Comparison of ENCODE assay signal across 13 cellular contexts in the genomic region with DNA sequence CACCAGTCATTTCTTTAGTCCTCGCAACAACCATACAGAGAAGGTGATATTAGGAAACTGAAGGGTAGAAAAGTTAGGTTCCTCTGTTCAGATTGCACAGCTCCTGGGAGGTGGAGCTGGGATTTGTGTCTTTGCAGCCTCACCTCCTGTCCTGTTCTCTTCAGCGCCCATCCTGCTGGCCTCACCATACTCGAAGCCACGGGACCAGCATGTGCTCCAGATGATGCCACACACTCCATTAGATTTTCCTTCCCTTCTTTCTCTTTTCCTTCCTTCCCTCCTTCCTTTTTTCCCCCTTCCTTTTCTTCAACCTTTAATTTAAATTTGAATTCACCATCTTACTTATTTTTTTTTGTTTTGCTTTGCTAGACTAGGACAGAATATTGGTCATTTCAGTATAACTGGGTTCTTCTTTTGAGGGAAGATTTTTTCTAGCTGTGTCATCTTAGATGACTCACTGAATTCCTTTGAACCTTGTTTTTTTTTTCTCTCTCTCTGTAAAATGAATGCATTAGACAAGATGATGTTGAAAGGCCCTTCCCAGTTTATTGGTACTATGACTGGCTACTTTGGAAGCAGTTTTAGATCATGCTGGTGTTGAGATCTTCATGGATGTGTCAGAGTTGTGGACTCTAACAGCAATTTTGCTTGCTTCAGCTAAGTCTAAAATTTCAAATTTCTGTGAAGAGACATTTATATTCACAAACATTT.
DNase-seq lines count a peak whose midpoint lies in the region; ATAC-seq and TF ChIP-seq lines count a peak whose summit lies in the region.
"Had no signal": no experiment of that assay in that cellular context is flagged by ENCODE, and none has a peak within 500 bp of the region (broad histone marks: within the 10 kb centered on the region; RNA-seq: fewer than 3 reads in every experiment).

No MANE protein-coding gene starts in this region.

- ATAC-seq in HG02840 (IDR thresholded peaks at IDR 0.05; ENCODE audit: low FRiP score, unreplicated experiment) (no peak), left colon (no peak), HG03159 (IDR thresholded peaks at IDR 0.05; ENCODE audit: unreplicated experiment) (no peak)
- ATAC-seq: activated T-cell treated with anti-CD3 and anti-CD28 coated beads, Interleukin-2, amount 50 U/mL, for 72 hours had no signal

- CTCF ChIA-PET in PC-9 (lab: Charles Lee), result no interaction called here

- H3K27me3 ChIP-seq in PC-9 (ENCODE audit: insufficient read depth, low read depth) (no peaks in the 10 kb centered on the region), osteoblast (ENCODE audit: insufficient read depth, low read length) (no peaks in the 10 kb centered on the region), tibial nerve (no peaks in the 10 kb centered on the region)
- H3K27me3 ChIP-seq: suprapubic skin had no signal

- no peak for TF ChIP-seq EP300 in tibial nerve (IDR thresholded peaks at IDR 0.05)

- H3K9me3 ChIP-seq in PC-9 (ENCODE audit: insufficient read depth, low read depth) (no peaks in the 10 kb centered on the region), osteoblast (ENCODE audit: low read depth, low read length) (no peaks in the 10 kb centered on the region), tibial nerve (no peaks in the 10 kb centered on the region)
- H3K9me3 ChIP-seq: suprapubic skin had no signal

- H3K79me2 ChIP-seq in PC-9 (ENCODE audit: low read depth) (no peaks in the 10 kb centered on the region), osteoblast (ENCODE audit: insufficient read depth, low read length) (no peaks in the 10 kb centered on the region)
- H3K79me2 ChIP-seq: parathyroid adenoma had no signal

- no peak overlapping the region for H3K4me2 ChIP-seq in PC-9
- H3K4me2 ChIP-seq in osteoblast (ENCODE audit: insufficient read depth, low read length), result peak overlapping the region; percentile 64

- no peaks in the 10 kb centered on the region for H3K36me3 ChIP-seq in PC-9 (ENCODE audit: low read depth)
- H3K36me3 ChIP-seq in osteoblast (ENCODE audit: insufficient read depth, low read length), result no peaks in the 10 kb centered on the region
- no peaks in the 10 kb centered on the region for H3K36me3 ChIP-seq in tibial nerve
- H3K36me3 ChIP-seq: suprapubic skin had no signal

- no peaks in the 10 kb centered on the region for H3F3A ChIP-seq in PC-9 (ENCODE audit: insufficient read depth, low read depth)

- H3K4me3 ChIP-seq in PC-9 (no peak overlapping the region), epithelial cell of esophagus (ENCODE audit: low read length) (no peak overlapping the region), osteoblast (ENCODE audit: insufficient read depth, low read length) (no peak overlapping the region), tibial nerve (no peak overlapping the region)
- H3K4me3 ChIP-seq: suprapubic skin had no signal

- H3K9me2 ChIP-seq in PC-9 (ENCODE audit: insufficient read depth), result no peaks in the 10 kb centered on the region; the same call in 1 of the 2 replicates

- H3K27ac ChIP-seq in PC-9 (no peak overlapping the region), osteoblast (ENCODE audit: low read depth, low read length) (peak overlapping the region; percentile 77), tibial nerve (no peak overlapping the region)
- H3K27ac ChIP-seq: parathyroid adenoma, suprapubic skin had no signal

- H2AFZ ChIP-seq in PC-9 (no peak overlapping the region), osteoblast (ENCODE audit: low read length) (peak overlapping the region; percentile 63)
- H2AFZ ChIP-seq: parathyroid adenoma had no signal

- intact Hi-C loops in PC-9 (cut with micrococcal nuclease; ENCODE audit: unreplicated experiment), result no loop called here
- intact Hi-C loops in left colon (cut with DNase I, micrococcal nuclease), result no loop called here

- no peak for TF ChIP-seq POLR2A in tibial nerve (IDR thresholded peaks at IDR 0.05)

- H4K20me1 ChIP-seq in PC-9 (ENCODE audit: insufficient read depth), result no peaks in the 10 kb centered on the region
- no peaks in the 10 kb centered on the region for H4K20me1 ChIP-seq in osteoblast (ENCODE audit: insufficient read depth, low read length)

- TF ChIP-seq CTCF in PC-9 (conservative IDR thresholded peaks at IDR 0.05) (no peak), epithelial cell of esophagus (IDR thresholded peaks at IDR 0.05; ENCODE audit: insufficient read depth, low read depth, low read length, missing control alignments) (no peak), osteoblast (IDR thresholded peaks at IDR 0.05; ENCODE audit: extremely low read depth, low read depth, low read length) (no peak), tibial nerve (IDR thresholded peaks at IDR 0.05) (no peak)

- WGBS in tibial nerve, 2 donors, result 79 to 80% methylated on average over 4 of the region's 4 CpGs

- POLR2A ChIA-PET in PC-9 (lab: Charles Lee; ENCODE audit: unreplicated experiment), result interaction anchor here (0.7 kb wide), 1 partner anchor 92 kb away, joined by 3 read pairs; no protein-coding TSS in a partner anchor

- H3K4me1 ChIP-seq in PC-9 (replicated peaks; ENCODE audit: insufficient read depth), result no peaks in the 10 kb centered on the region
- H3K4me1 ChIP-seq in osteoblast (ENCODE audit: insufficient read depth, low read length), result peaks cover 20% of the 10 kb centered on the region
- no peaks in the 10 kb centered on the region for H3K4me1 ChIP-seq in tibial nerve
- H3K4me1 ChIP-seq: parathyroid adenoma, suprapubic skin had no signal

- BruUV-seq in PC-9 (replicated peaks; lab: Mats Ljungman, UMichigan), result no TSS peak

- peak; percentile 47 for DNase-seq in DMS53 treated with DMSO at 0.1 percent for 48 hours (lab: John Stamatoyannopoulos, UW; ENCODE audit: unreplicated experiment)
- DNase-seq in PC-9, result peak; percentile 6 to 64
- peak; percentile 84 for DNase-seq in epithelial cell of esophagus (ENCODE audit: low read depth)
- peak; percentile 82 for DNase-seq in osteoblast (ENCODE audit: insufficient read length, low spot score, missing footprints)
- DNase-seq in left colon, result no peak
- no peak for DNase-seq in tibial nerve (ENCODE audit: low spot score in 2 of 2)
- DNase-seq: activated T-cell treated with anti-CD3 and anti-CD28 coated beads, Interleukin-2, amount 50 U/mL, for 72 hours; central memory CD4-positive, alpha-beta T cell; NCI-H1694 treated with DMSO at 0.1 percent for 48 hours had no signal

Comparison
In these comparisons a context has a peak if more than half of its experiments do, and no peak if none do; other contexts are left out.
1. DNase-seq: peak in DMS53 treated with DMSO at 0.1 percent for 48 hours (single experiment), PC-9 (2 of 2), epithelial cell of esophagus (single experiment) and osteoblast (single experiment); none in left colon (0 of 2) and tibial nerve (0 of 2).